ENCODE assay signal across 8 cellular contexts in genomic region chr9:111895996-111896941, GRCh38.
DNase-seq lines count a peak whose midpoint lies in the region; ATAC-seq lines count a peak whose summit lies in the region.

Gene UGCG (plus strand): TSS chr9:111896814. CDS start chr9:111897216, 402 bp downstream.

- peak within 1 kb of the TSS; percentile 36 for H2AFZ ChIP-seq in ACC112 (ENCODE audit: low read length, unreplicated experiment)

- DNase-seq in NCI-H2227 (lab: John Stamatoyannopoulos, UW; ENCODE audit: unreplicated experiment) (peak; percentile 93), islet precursor cell (peak; percentile 95)
- peak; percentile 71 for DNase-seq in activated CD4-positive, CD25-positive, alpha-beta regulatory T cell treated with anti-CD3 and anti-CD28 coated beads, Interleukin-2, amount 50 U/mL, for 16 hours (ENCODE audit: low read depth, low spot score)
- DNase-seq in central memory CD4-positive, alpha-beta T cell = peak; percentile 87
- DNase-seq in stimulated activated CD4-positive, alpha-beta T cell treated with anti-CD3 and anti-CD28 coated beads, Interleukin-12 subunit alpha, Interleukin-12 subunit beta, amount 100 ng/mL, for 48 hours (ENCODE audit: low read depth in 2 of 3, low spot score in 1 of 3) = peak; percentile 75 to 82 (median 78)

- peaks cover 8% of the 10 kb centered on the region; the same call in 1 of the 2 replicates for H3K36me3 ChIP-seq in ACC112 (ENCODE audit: insufficient read depth, low read length)

- peak within 1 kb of the TSS; percentile 91 for H3K27ac ChIP-seq in ACC112 (ENCODE audit: low read depth, low read length)

- H3K4me1 ChIP-seq in ACC112 (ENCODE audit: control insufficient read depth, insufficient read depth, low read length, unreplicated experiment) = peaks cover 17% of the 10 kb centered on the region

- ATAC-seq in GM18867 (IDR thresholded peaks at IDR 0.05; ENCODE audit: unreplicated experiment) = peak; percentile 84
- peak; percentile 64 for ATAC-seq in HG03103 (IDR thresholded peaks at IDR 0.05; ENCODE audit: low read depth, unreplicated experiment)

- peaks cover 51% of the 10 kb centered on the region for H3K79me2 ChIP-seq in ACC112 (ENCODE audit: control insufficient read depth, insufficient read depth, low read length, unreplicated experiment)

- peak within 1 kb of the TSS; percentile 92 for H3K4me3 ChIP-seq in ACC112 (ENCODE audit: low read depth, low read length)

- no peaks in the 10 kb centered on the region for H3K27me3 ChIP-seq in ACC112 (ENCODE audit: insufficient read depth, low read length)

Comparison
In these comparisons a context has a peak if more than half of its experiments do, and no peak if none do; other contexts are left out.
1. Peak in every context shown above with its lines: DNase-seq, ATAC-seq, H3K4me3 ChIP-seq and H3K27ac ChIP-seq.